Comparison of ENCODE assay signal across 1 cellular context in genomic region chr9:130054428-130054786, GRCh38.
TF ChIP-seq lines count a peak whose summit lies in the region.

No MANE protein-coding gene starts in this region.

TF ChIP-seq in K562, 482 proteins besides CTCF, POLR2A, EP300 and RAD21 (continued from another document):
- TF ChIP-seq MLLT1 (IDR thresholded peaks at IDR 0.05) (no peak), TFE3 (CRISPR knock-in tag; IDR thresholded peaks at IDR 0.05) (peak; percentile 67), HDGF (IDR thresholded peaks at IDR 0.05) (no peak)
